ENCODE assay signal across 11 cellular contexts in genomic region chr20:46099491-46100287, GRCh38. TPM values are rescaled to one million over a fixed set of nuclear protein-coding genes. Genes with fewer than 3 reads are reported as not detected.
A peak's percentile ranks its signal among the peaks of the same experiment; 100 is the strongest.
DNase-seq lines count a peak whose midpoint lies in the region; ATAC-seq and TF ChIP-seq lines count a peak whose summit lies in the region.
"Had no signal": no experiment of that assay in that cellular context is flagged by ENCODE, and none has a peak within 500 bp of the region (broad histone marks: within the 10 kb centered on the region; RNA-seq: fewer than 3 reads in every experiment).

No MANE protein-coding gene starts in this region.

- no peak for DNase-seq in GM10248 (ENCODE audit: extremely low spot score)
- DNase-seq in left ventricle myocardium inferior: peak; percentile 23
- DNase-seq in retina: peak; percentile 34
- DNase-seq in epidermal melanocyte (ENCODE audit: insufficient read length, low spot score): no peak
- no peak for DNase-seq in GM03348 (ENCODE audit: low spot score)
- DNase-seq in SIG-M5 (lab: John Stamatoyannopoulos, UW): no peak
- DNase-seq: activated CD4-positive, alpha-beta T cell treated with anti-CD3 and anti-CD28 coated beads, Interleukin-2, amount 50 U/mL, for 48 hours; NCI-H1105 treated with DMSO at 0.1 percent for 48 hours had no signal

- TF ChIP-seq CTCF in GM10248 (IDR thresholded peaks at IDR 0.05; ENCODE audit: control extremely low read depth, extremely low read depth, low read depth, missing control alignments) (peak; percentile 53), OCI-LY3 (IDR thresholded peaks at IDR 0.05; ENCODE audit: low read depth, low read length) (peak; percentile 91), left ventricle myocardium inferior (IDR thresholded peaks at IDR 0.05; ENCODE audit: borderline replicate concordance) (peak; percentile 35)

- POLR2A ChIA-PET in GM10248 (lab: Yijun Ruan, JAX): interaction anchor here (1.3 kb wide), 1 partner anchor 20 kb away, joined by 5 read pairs; no protein-coding TSS in a partner anchor

- H3K27ac ChIP-seq in OCI-LY3 (ENCODE audit: low read length) (peak overlapping the region; percentile 60), left ventricle myocardium inferior (replicated peaks) (no peak overlapping the region)
- H3K27ac ChIP-seq: tibial nerve had no signal

- intact Hi-C loops in left ventricle myocardium inferior (cut with micrococcal nuclease): no loop called here

- H3K79me2 ChIP-seq in OCI-LY3 (ENCODE audit: low read length): peaks cover 13% of the 10 kb centered on the region

- H4K20me1 ChIP-seq in OCI-LY3 (ENCODE audit: insufficient read depth, low read length): no peaks in the 10 kb centered on the region

- CTCF ChIA-PET in GM10248 (lab: Yijun Ruan, JAX): interaction anchor here (0.8 to 2.9 kb wide), 9 partner anchors 9 to 112 kb away, joined by 3 to 11 read pairs (median 4); no protein-coding TSS in a partner anchor

- H3K4me2 ChIP-seq in OCI-LY3 (ENCODE audit: low read length): peak overlapping the region; percentile 95

- H3K4me3 ChIP-seq in OCI-LY3 (ENCODE audit: low read length) (peak overlapping the region; percentile 78), left ventricle myocardium inferior (peak overlapping the region; percentile 21)

- H3K36me3 ChIP-seq in OCI-LY3 (replicated peaks; ENCODE audit: low read depth, low read length) (peaks cover 12% of the 10 kb centered on the region), left ventricle myocardium inferior (no peaks in the 10 kb centered on the region)
- H3K36me3 ChIP-seq: tibial nerve had no signal

- H3K27me3 ChIP-seq in OCI-LY3 (ENCODE audit: low read depth, low read length): no peaks in the 10 kb centered on the region
- peaks cover 76% of the 10 kb centered on the region for H3K27me3 ChIP-seq in left ventricle myocardium inferior (ENCODE audit: low read depth)

- peak overlapping the region; percentile 68; the same call in 1 of the 2 replicates for H2AFZ ChIP-seq in OCI-LY3 (ENCODE audit: low read depth, low read length)

- peak overlapping the region; percentile 78 for H3K9ac ChIP-seq in OCI-LY3 (ENCODE audit: low read length)

- H3K9me3 ChIP-seq in OCI-LY3 (ENCODE audit: insufficient read depth, low read length) (peaks cover 7% of the 10 kb centered on the region; the same call in 1 of the 2 replicates), left ventricle myocardium inferior (replicated peaks) (no peaks in the 10 kb centered on the region)
- H3K9me3 ChIP-seq: tibial nerve had no signal

- peaks cover 29% of the 10 kb centered on the region for H3K4me1 ChIP-seq in OCI-LY3 (ENCODE audit: low read length)
- peaks cover 8% of the 10 kb centered on the region for H3K4me1 ChIP-seq in left ventricle myocardium inferior

- no peak for ATAC-seq in HG02759 (IDR thresholded peaks at IDR 0.05; ENCODE audit: unreplicated experiment)

RNA-seq across cellular contexts. Expression of gene NCOA5, which starts 9.9 kb away (rescaled TPM):
- 16.5 TPM for total RNA-seq in left ventricle myocardium inferior

RNA-seq across cellular contexts. Expression of gene CD40, which starts 18.4 kb away (rescaled TPM):
- total RNA-seq in left ventricle myocardium inferior: 6.8 TPM

Comparison
In these comparisons a context has a peak if more than half of its experiments do, and no peak if none do; other contexts are left out.
1. DNase-seq: peak in left ventricle myocardium inferior (single experiment) and retina (single experiment); none in GM10248 (single experiment), epidermal melanocyte (single experiment), GM03348 (single experiment) and SIG-M5 (single experiment).
2. CTCF ChIP-seq: peak in every context shown above with its lines; median percentile 91 in OCI-LY3; 53 in GM10248; 35 in left ventricle myocardium inferior.